ENCODE assay signal across 17 cellular contexts in genomic region chr11:106794058-106794457, GRCh38.
"Had no signal": no experiment of that assay in that cellular context is flagged by ENCODE, and none has a peak within 500 bp of the region (broad histone marks: within the 10 kb centered on the region; RNA-seq: fewer than 3 reads in every experiment).

No MANE protein-coding gene starts in this region.

- H3K27ac Mint-ChIP-seq: activated T-cell treated with anti-CD3 and anti-CD28 coated beads, Interleukin-2, amount 50 U/mL, for 72 hours; memory B cell; naive thymus-derived CD8-positive, alpha-beta T cell; stimulated activated naive B cell treated with anti-CD40 and anti-IgM and Interleukin-4, amounts not matched to agents 10 μg/mL and 1 μg/mL and 100 μg/mL, for 72 hours had no signal

- H3K4me3 ChIP-seq: cardiac muscle cell, smooth muscle cell, thoracic aorta, upper lobe of right lung had no signal

- H2AFZ ChIP-seq: parathyroid adenoma had no signal

- H3K4me3 Mint-ChIP-seq: activated T-cell treated with anti-CD3 and anti-CD28 coated beads, Interleukin-2, amount 50 U/mL, for 72 hours; memory B cell; naive thymus-derived CD8-positive, alpha-beta T cell; stimulated activated naive B cell treated with anti-CD40 and anti-IgM and Interleukin-4, amounts not matched to agents 10 μg/mL and 1 μg/mL and 100 μg/mL, for 72 hours had no signal

- H3K36me3 ChIP-seq: cardiac muscle cell, thoracic aorta, upper lobe of right lung, WERI-Rb-1 had no signal

- H3K27me3 Mint-ChIP-seq: memory B cell; stimulated activated naive B cell treated with anti-CD40 and anti-IgM and Interleukin-4, amounts not matched to agents 10 μg/mL and 1 μg/mL and 100 μg/mL, for 72 hours had no signal

- H3K4me2 ChIP-seq: smooth muscle cell had no signal

- H3K27ac ChIP-seq: cardiac muscle cell, parathyroid adenoma, thoracic aorta, upper lobe of right lung, WERI-Rb-1 had no signal

- H3K79me2 ChIP-seq: parathyroid adenoma had no signal

- H3K4me1 ChIP-seq: parathyroid adenoma, upper lobe of right lung had no signal

- H3K36me3 Mint-ChIP-seq: memory B cell; naive thymus-derived CD8-positive, alpha-beta T cell; stimulated activated naive B cell treated with anti-CD40 and anti-IgM and Interleukin-4, amounts not matched to agents 10 μg/mL and 1 μg/mL and 100 μg/mL, for 72 hours had no signal

- DNase-seq: activated CD4-positive, alpha-beta T cell treated with anti-CD3 and anti-CD28 coated beads for 1 hour; activated CD8-positive, alpha-beta memory T cell treated with anti-CD3 and anti-CD28 coated beads for 24 hours; activated CD8-positive, alpha-beta memory T cell treated with anti-CD3 and anti-CD28 coated beads, Interleukin-2, amount 50 U/mL, for 48 hours; activated effector memory CD4-positive, alpha-beta T cell treated with anti-CD3 and anti-CD28 coated beads, Interleukin-2, amount 50 U/mL, for 16 hours; activated naive CD4-positive, alpha-beta T cell treated with anti-CD3 and anti-CD28 coated beads, Interleukin-2, amount 50 U/mL, for 16 hours; activated T-cell treated with anti-CD3 and anti-CD28 coated beads, Interleukin-2, amount 50 U/mL, for 72 hours; naive thymus-derived CD8-positive, alpha-beta T cell; stimulated activated CD4-positive, alpha-beta T cell treated with anti-CD3 and anti-CD28 coated beads, Interleukin-4, amount 100 ng/mL, for 4 hours; stimulated activated naive B cell treated with anti-CD40 and anti-IgM and Interleukin-4, amounts not matched to agents 10 μg/mL and 1 μg/mL and 100 μg/mL, for 72 hours; SW 1271; upper lobe of right lung; WERI-Rb-1 had no signal

- H3K27me3 ChIP-seq: cardiac muscle cell, upper lobe of right lung had no signal

- H3K9me3 ChIP-seq: thoracic aorta, upper lobe of right lung had no signal

- H3K9ac ChIP-seq: parathyroid adenoma had no signal

- H3K4me1 Mint-ChIP-seq: memory B cell; naive thymus-derived CD8-positive, alpha-beta T cell; stimulated activated naive B cell treated with anti-CD40 and anti-IgM and Interleukin-4, amounts not matched to agents 10 μg/mL and 1 μg/mL and 100 μg/mL, for 72 hours had no signal
